Comparison of ENCODE assay signal across 28 cellular contexts in genomic region chr6:168242111-168242510, GRCh38.
"Had no signal": no experiment of that assay in that cellular context is flagged by ENCODE, and none has a peak within 500 bp of the region (broad histone marks: within the 10 kb centered on the region; RNA-seq: fewer than 3 reads in every experiment).

No MANE protein-coding gene starts in this region.

- FAIRE-seq: keratinocyte, pancreas, small intestine had no signal

- H3K9ac ChIP-seq: neural progenitor cell had no signal

- H3K36me3 Mint-ChIP-seq: naive thymus-derived CD4-positive, alpha-beta T cell; neural progenitor cell; stimulated activated effector memory CD8-positive, alpha-beta T cell treated with anti-CD3 and anti-CD28 coated beads, Interleukin-12 subunit alpha, Interleukin-12 subunit beta, amount 100 ng/mL, for 72 hours; type B pancreatic cell had no signal

- DNase-seq: hippocampal formation; left colon; left lung; lower lobe of right lung; mammary epithelial cell; mesendoderm; midbrain; mucosa of descending colon; naive thymus-derived CD4-positive, alpha-beta T cell; nephron progenitor cell; pancreas; posterior cingulate gyrus; retina; right cardiac atrium; sigmoid colon; small intestine; spleen; stimulated activated CD4-positive, alpha-beta T cell treated with anti-CD3 and anti-CD28 coated beads, Interleukin-4, amount 100 ng/mL, for 24 hours; stimulated activated naive CD4-positive, alpha-beta T cell treated with Interleukin-2 at 50 U/mL for 16 hours; stimulated activated naive CD8-positive, alpha-beta T cell treated with anti-CD3 and anti-CD28 coated beads, Interleukin-15, amount 100 ng/mL, for 72 hours; substantia nigra had no signal

- H3K36me3 ChIP-seq: left lung, lower lobe of right lung, neural progenitor cell, pancreas, prostate gland, sigmoid colon, spleen, tibial nerve, vagina had no signal

- H3K4me3 ChIP-seq: left lung, lower lobe of right lung, mucosa of descending colon, neural progenitor cell, pancreas, prostate gland, sigmoid colon, spleen, tibial nerve, vagina had no signal

- H3K4me2 ChIP-seq: neural progenitor cell had no signal

- H3K4me3 Mint-ChIP-seq: naive thymus-derived CD4-positive, alpha-beta T cell; nephron progenitor cell; neural progenitor cell; stimulated activated effector memory CD8-positive, alpha-beta T cell treated with anti-CD3 and anti-CD28 coated beads, Interleukin-12 subunit alpha, Interleukin-12 subunit beta, amount 100 ng/mL, for 72 hours; stimulated activated naive CD8-positive, alpha-beta T cell treated with anti-CD3 and anti-CD28 coated beads, Interleukin-15, amount 100 ng/mL, for 72 hours; type B pancreatic cell had no signal

- H3K27ac ChIP-seq: left lung, lower lobe of right lung, neural progenitor cell, pancreas, prostate gland, sigmoid colon, tibial nerve, vagina had no signal

- H3K4me1 Mint-ChIP-seq: stimulated activated effector memory CD8-positive, alpha-beta T cell treated with anti-CD3 and anti-CD28 coated beads, Interleukin-12 subunit alpha, Interleukin-12 subunit beta, amount 100 ng/mL, for 72 hours had no signal

- H3K9me3 ChIP-seq: left lung, lower lobe of right lung, mucosa of descending colon, pancreas, prostate gland, sigmoid colon, spleen, tibial nerve, vagina had no signal

- H3K27ac Mint-ChIP-seq: naive thymus-derived CD4-positive, alpha-beta T cell; nephron progenitor cell; neural progenitor cell; stimulated activated effector memory CD8-positive, alpha-beta T cell treated with anti-CD3 and anti-CD28 coated beads, Interleukin-12 subunit alpha, Interleukin-12 subunit beta, amount 100 ng/mL, for 72 hours; stimulated activated naive CD8-positive, alpha-beta T cell treated with anti-CD3 and anti-CD28 coated beads, Interleukin-15, amount 100 ng/mL, for 72 hours; type B pancreatic cell had no signal

- H2AFZ ChIP-seq: neural progenitor cell had no signal

- ATAC-seq: left colon; left lung; lower lobe of right lung; mucosa of descending colon; naive thymus-derived CD4-positive, alpha-beta T cell; pancreas; right cardiac atrium; stimulated activated naive CD8-positive, alpha-beta T cell treated with anti-CD3 and anti-CD28 coated beads, Interleukin-15, amount 100 ng/mL, for 72 hours had no signal

- H3K27me3 ChIP-seq: left lung, neural progenitor cell, pancreas, sigmoid colon, tibial nerve, vagina had no signal

- H3K9me3 Mint-ChIP-seq: nephron progenitor cell; stimulated activated effector memory CD8-positive, alpha-beta T cell treated with anti-CD3 and anti-CD28 coated beads, Interleukin-12 subunit alpha, Interleukin-12 subunit beta, amount 100 ng/mL, for 72 hours; stimulated activated naive CD8-positive, alpha-beta T cell treated with anti-CD3 and anti-CD28 coated beads, Interleukin-15, amount 100 ng/mL, for 72 hours; type B pancreatic cell had no signal

- H3K4me1 ChIP-seq: left lung, neural progenitor cell, pancreas, prostate gland, vagina had no signal
